10 cellular contexts compared by ENCODE assay signal in genomic region chr17:64572682-64573154, GRCh38.
A peak's percentile ranks its signal among the peaks of the same experiment; 100 is the strongest.
DNase-seq lines count a peak whose midpoint lies in the region; ATAC-seq and TF ChIP-seq lines count a peak whose summit lies in the region.
"Had no signal": no experiment of that assay in that cellular context is flagged by ENCODE, and none has a peak within 500 bp of the region (broad histone marks: within the 10 kb centered on the region; RNA-seq: fewer than 3 reads in every experiment).

No MANE protein-coding gene starts in this region.

- peaks cover 6% of the 10 kb centered on the region; the same call in 1 of the 2 replicates for H3K79me2 ChIP-seq in PC-3 (ENCODE audit: low read length)

- no peaks in the 10 kb centered on the region for H3K4me1 Mint-ChIP-seq in endodermal cell

- no peak overlapping the region for H2AFZ ChIP-seq in PC-3 (ENCODE audit: low read length)

- no peaks in the 10 kb centered on the region for H3K9me3 Mint-ChIP-seq in endodermal cell

- DNase-seq in GM04503 (ENCODE audit: low read depth) (peak; percentile 74), PC-3 (peak; percentile 70), dermis blood vessel endothelial cell (peak; percentile 74), non-pigmented ciliary epithelial cell (ENCODE audit: low read depth) (peak; percentile 10), endodermal cell (no peak), coronary artery (ENCODE audit: low spot score) (no peak), NOMO-1 (lab: John Stamatoyannopoulos, UW; ENCODE audit: unreplicated experiment in 2 of 2) (no peak)

- ATAC-seq in PC-3 (peak; percentile 78), GM21390 (IDR thresholded peaks at IDR 0.05; ENCODE audit: unreplicated experiment) (no peak)
- ATAC-seq: left lobe of liver had no signal

- CTCF ChIA-PET in PC-3 (lab: Charles Lee): no interaction called here

- H3K9ac ChIP-seq in PC-3 (ENCODE audit: low read length) (no peak overlapping the region), endodermal cell (ENCODE audit: extremely low read depth, low read length, poor library complexity, severe bottlenecking) (no peak overlapping the region)

- no peaks in the 10 kb centered on the region for H3K27me3 Mint-ChIP-seq in endodermal cell (ENCODE audit: insufficient read depth)

- H3K27me3 ChIP-seq in PC-3 (ENCODE audit: low read length) (no peaks in the 10 kb centered on the region), endodermal cell (ENCODE audit: control insufficient read depth, insufficient read depth, low read length, poor library complexity, severe bottlenecking) (no peaks in the 10 kb centered on the region)
- H3K27me3 ChIP-seq: cardiac muscle cell had no signal

- H3K27ac ChIP-seq in PC-3 (ENCODE audit: low read length) (peak overlapping the region; percentile 49), endodermal cell (ENCODE audit: low read depth, low read length) (no peak overlapping the region), coronary artery (no peak overlapping the region)
- H3K27ac ChIP-seq: cardiac muscle cell had no signal

- H3K4me2 ChIP-seq in PC-3 (ENCODE audit: low read length): peak overlapping the region; percentile 36

- H3K4me1 ChIP-seq in PC-3 (ENCODE audit: insufficient read depth, low read length): peaks cover 21% of the 10 kb centered on the region
- H3K4me1 ChIP-seq in endodermal cell (ENCODE audit: control insufficient read depth, insufficient read depth, low read length): no peaks in the 10 kb centered on the region

- peaks cover 37% of the 10 kb centered on the region for H3K36me3 Mint-ChIP-seq in endodermal cell (ENCODE audit: low read depth)

- no TSS peak for BruUV-seq in PC-3 (replicated peaks; lab: Mats Ljungman, UMichigan)

- POLR2A ChIA-PET in PC-3 (lab: Charles Lee; ENCODE audit: unreplicated experiment): no interaction called here

- H4K20me1 ChIP-seq in PC-3 (ENCODE audit: low read length): no peaks in the 10 kb centered on the region

- H3F3A ChIP-seq in PC-3 (ENCODE audit: low read length, unreplicated experiment): peaks cover 9% of the 10 kb centered on the region

- H3K4me3 ChIP-seq in PC-3 (ENCODE audit: low read length) (no peak overlapping the region), endodermal cell (ENCODE audit: low read length) (no peak overlapping the region), coronary artery (no peak overlapping the region)
- H3K4me3 ChIP-seq: cardiac muscle cell had no signal

- no peaks in the 10 kb centered on the region for H3K9me2 ChIP-seq in PC-3 (replicated peaks; ENCODE audit: low read length)

- peaks cover 54% of the 10 kb centered on the region for H3K36me3 ChIP-seq in PC-3 (ENCODE audit: low read depth, low read length)
- H3K36me3 ChIP-seq in endodermal cell (ENCODE audit: control insufficient read depth, insufficient read depth, low read length): peaks cover 47% of the 10 kb centered on the region

- TF ChIP-seq CTCF in PC-3 (conservative IDR thresholded peaks at IDR 0.05; ENCODE audit: low read depth, low read length) (no peak), endodermal cell (conservative IDR thresholded peaks at IDR 0.05) (no peak), coronary artery (IDR thresholded peaks at IDR 0.05) (no peak)

- no peak overlapping the region for H3K27ac Mint-ChIP-seq in endodermal cell

- intact Hi-C loops in PC-3 (cut with micrococcal nuclease): no loop called here

- 92 to 93% methylated on average over 2 to 3 of the region's 3 CpGs for WGBS in endodermal cell (ENCODE audit: insufficient coverage in 1 of 2, insufficient read length in 1 of 2), 2 experiments

- H3K4me3 Mint-ChIP-seq in endodermal cell: no peak overlapping the region

- H3K9me3 ChIP-seq in PC-3 (ENCODE audit: low read length) (no peaks in the 10 kb centered on the region), endodermal cell (ENCODE audit: control insufficient read depth, low read length) (no peaks in the 10 kb centered on the region)

Comparison
In these comparisons a context has a peak if more than half of its experiments do, and no peak if none do; other contexts are left out.
1. DNase-seq: peak in GM04503 (single experiment), PC-3 (single experiment), dermis blood vessel endothelial cell (single experiment) and non-pigmented ciliary epithelial cell (single experiment); none in endodermal cell (single experiment), coronary artery (single experiment) and NOMO-1 (0 of 2).